27 cellular contexts compared by ENCODE assay signal in the genomic region with DNA sequence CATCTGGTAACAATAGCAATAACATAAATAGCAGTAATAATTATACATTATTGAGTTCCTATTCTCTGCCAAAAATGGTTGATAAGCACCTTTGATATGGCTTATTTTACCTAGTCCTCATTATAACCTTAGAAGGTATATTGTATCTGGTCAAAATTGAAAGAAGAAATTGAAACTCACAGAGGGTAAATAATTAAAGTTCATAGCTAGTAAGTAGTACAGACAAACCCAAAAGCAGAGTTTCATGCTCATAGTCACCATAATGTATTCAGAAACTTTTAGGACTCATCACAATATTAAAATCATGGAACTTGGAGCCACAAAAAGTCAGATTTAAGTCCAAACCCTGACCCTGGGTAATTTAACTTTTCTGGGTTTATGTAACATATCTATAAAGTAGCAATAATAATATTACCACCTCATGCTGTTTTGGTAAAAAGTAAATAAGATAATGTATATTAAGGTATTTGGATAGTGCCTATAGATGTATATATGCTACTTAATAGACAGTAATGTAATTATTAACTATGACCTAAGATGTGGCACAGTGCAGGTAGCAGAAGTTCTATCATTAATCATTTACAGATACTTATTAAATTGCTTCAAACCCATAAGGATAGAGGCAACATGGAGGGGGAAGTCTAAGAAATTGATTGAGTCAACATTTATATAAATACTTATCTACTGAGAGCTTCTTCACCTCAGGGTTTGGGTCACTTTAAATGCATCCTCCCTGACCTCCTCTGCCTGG.
"Had no signal": no experiment of that assay in that cellular context is flagged by ENCODE, and none has a peak within 500 bp of the region (broad histone marks: within the 10 kb centered on the region; RNA-seq: fewer than 3 reads in every experiment).

No MANE protein-coding gene starts in this region.

- H3K27ac Mint-ChIP-seq: nephron; neural progenitor cell; progenitor cell of endocrine pancreas; stimulated activated effector memory CD8-positive, alpha-beta T cell treated with anti-CD3 and anti-CD28 coated beads, Interleukin-12 subunit alpha, Interleukin-12 subunit beta, amount 100 ng/mL, for 72 hours; stimulated activated naive B cell treated with anti-CD40 and anti-IgM and Interleukin-4, amounts not matched to agents 10 μg/mL and 1 μg/mL and 100 μg/mL, for 72 hours; stimulated activated naive CD8-positive, alpha-beta T cell treated with anti-CD3 and anti-CD28 coated beads, Interleukin-15, Interleukin-2, amounts not matched to agents 100 ng/mL and 50 ng/mL, for 24 hours had no signal

- H3K27me3 ChIP-seq: neural progenitor cell, ovary, right lobe of liver, sigmoid colon, stomach, thyroid gland, tibial nerve, upper lobe of left lung, vagina had no signal

- H3K9me3 ChIP-seq: ovary, psoas muscle, right lobe of liver, stomach, thoracic aorta, thyroid gland, upper lobe of left lung, vagina had no signal

- H3K27ac ChIP-seq: neural progenitor cell, ovary, parathyroid adenoma, psoas muscle, right lobe of liver, sigmoid colon, stomach, thoracic aorta, thyroid gland, tibial nerve, upper lobe of left lung, vagina had no signal

- ATAC-seq: psoas muscle; right cardiac atrium; right lobe of liver; stimulated activated effector memory CD8-positive, alpha-beta T cell treated with anti-CD3 and anti-CD28 coated beads, Interleukin-12 subunit alpha, Interleukin-12 subunit beta, amount 100 ng/mL, for 72 hours; stimulated activated naive B cell treated with anti-CD40 and anti-IgM and Interleukin-4, amounts not matched to agents 10 μg/mL and 1 μg/mL and 100 μg/mL, for 72 hours had no signal

- H3K36me3 ChIP-seq: neural progenitor cell, ovary, right lobe of liver, sigmoid colon, stomach, thoracic aorta, thyroid gland, tibial nerve, upper lobe of left lung, vagina had no signal

- H3K4me3 ChIP-seq: neural progenitor cell, ovary, psoas muscle, right lobe of liver, sigmoid colon, stomach, thoracic aorta, thyroid gland, tibial nerve, upper lobe of left lung, vagina had no signal

- H3K36me3 Mint-ChIP-seq: neural progenitor cell; stimulated activated effector memory CD8-positive, alpha-beta T cell treated with anti-CD3 and anti-CD28 coated beads, Interleukin-12 subunit alpha, Interleukin-12 subunit beta, amount 100 ng/mL, for 72 hours; stimulated activated naive B cell treated with anti-CD40 and anti-IgM and Interleukin-4, amounts not matched to agents 10 μg/mL and 1 μg/mL and 100 μg/mL, for 72 hours had no signal

- H3K27me3 Mint-ChIP-seq: progenitor cell of endocrine pancreas had no signal

- H3K4me1 Mint-ChIP-seq: nephron; neural progenitor cell; stimulated activated effector memory CD8-positive, alpha-beta T cell treated with anti-CD3 and anti-CD28 coated beads, Interleukin-12 subunit alpha, Interleukin-12 subunit beta, amount 100 ng/mL, for 72 hours; stimulated activated naive B cell treated with anti-CD40 and anti-IgM and Interleukin-4, amounts not matched to agents 10 μg/mL and 1 μg/mL and 100 μg/mL, for 72 hours had no signal

- H3K4me3 Mint-ChIP-seq: nephron; neural progenitor cell; stimulated activated effector memory CD8-positive, alpha-beta T cell treated with anti-CD3 and anti-CD28 coated beads, Interleukin-12 subunit alpha, Interleukin-12 subunit beta, amount 100 ng/mL, for 72 hours; stimulated activated naive B cell treated with anti-CD40 and anti-IgM and Interleukin-4, amounts not matched to agents 10 μg/mL and 1 μg/mL and 100 μg/mL, for 72 hours; stimulated activated naive CD8-positive, alpha-beta T cell treated with anti-CD3 and anti-CD28 coated beads, Interleukin-15, Interleukin-2, amounts not matched to agents 100 ng/mL and 50 ng/mL, for 24 hours had no signal

- DNase-seq: occipital lobe; ovary; posterior cingulate gyrus; psoas muscle; right cardiac atrium; right lobe of liver; sigmoid colon; small intestine; stimulated activated CD4-positive, alpha-beta T cell treated with anti-CD3 and anti-CD28 coated beads, Interleukin-15, amount 100 ng/mL, for 24 hours; stimulated activated CD4-positive, alpha-beta T cell treated with anti-CD3 and anti-CD28 coated beads, Interleukin-2, amount 100 ng/mL, for 24 hours; stimulated activated CD4-positive, alpha-beta T cell treated with anti-CD3 and anti-CD28 coated beads, Interleukin-2, amount 100 ng/mL, for 48 hours; stimulated activated CD4-positive, alpha-beta T cell treated with anti-CD3 and anti-CD28 coated beads, Interleukin-4, amount 100 ng/mL, for 24 hours; stimulated activated naive B cell treated with anti-CD40 and anti-IgM and Interleukin-4, amounts not matched to agents 10 μg/mL and 1 μg/mL and 100 μg/mL, for 72 hours; stimulated activated naive CD4-positive, alpha-beta T cell treated with Interleukin-2 at 50 U/mL for 16 hours; stomach; thyroid gland; trophoblast cell; upper lobe of left lung had no signal

- H3K9me3 Mint-ChIP-seq: neural progenitor cell had no signal
